ENCODE assay signal across 17 cellular contexts in genomic region chr10:23459323-23459939, GRCh38. TPM values are rescaled to one million over a fixed set of nuclear protein-coding genes. Genes with fewer than 3 reads are reported as not detected.
DNase-seq lines count a peak whose midpoint lies in the region; ATAC-seq and TF ChIP-seq lines count a peak whose summit lies in the region.
"Had no signal": no experiment of that assay in that cellular context is flagged by ENCODE, and none has a peak within 500 bp of the region (broad histone marks: within the 10 kb centered on the region; RNA-seq: fewer than 3 reads in every experiment).

No MANE protein-coding gene starts in this region.

- peaks cover 36% of the 10 kb centered on the region for H3K4me1 Mint-ChIP-seq in stimulated activated memory B cell treated with anti-CD40 and anti-IgM and Interleukin-4, amounts not matched to agents 10 μg/mL and 1 μg/mL and 100 μg/mL, for 72 hours

- TF ChIP-seq CTCF in HEK293 (tag by site-specific recombination; IDR thresholded peaks at IDR 0.05) (no peak), foreskin keratinocyte (conservative IDR thresholded peaks at IDR 0.05) (no peak)

- H3K4me3 ChIP-seq in HEK293 (ENCODE audit: low read depth, low read length) = no peak overlapping the region
- H3K4me3 ChIP-seq: GM23248 had no signal

- no peaks in the 10 kb centered on the region for H3K27me3 Mint-ChIP-seq in stimulated activated memory B cell treated with anti-CD40 and anti-IgM and Interleukin-4, amounts not matched to agents 10 μg/mL and 1 μg/mL and 100 μg/mL, for 72 hours

- peaks cover 13% of the 10 kb centered on the region for H3K36me3 Mint-ChIP-seq in stimulated activated memory B cell treated with anti-CD40 and anti-IgM and Interleukin-4, amounts not matched to agents 10 μg/mL and 1 μg/mL and 100 μg/mL, for 72 hours

- CTCF ChIA-PET in HEK293 (lab: Yijun Ruan, JAX) = no interaction called here

- no peaks in the 10 kb centered on the region for H3K36me3 ChIP-seq in HEK293 (ENCODE audit: control insufficient read depth in 2 of 2, insufficient read depth in 1 of 2, low read length in 2 of 2)

- peak overlapping the region; percentile 54 for H3K27ac Mint-ChIP-seq in stimulated activated memory B cell treated with anti-CD40 and anti-IgM and Interleukin-4, amounts not matched to agents 10 μg/mL and 1 μg/mL and 100 μg/mL, for 72 hours

- DNase-seq in RPMI7951 (ENCODE audit: low read depth) (peak; percentile 33), foreskin keratinocyte (peak in 1 of 2 donors; percentile 25), GDM1 (lab: John Stamatoyannopoulos, UW) (no peak)
- no peak for DNase-seq in activated CD4-positive, alpha-beta T cell treated with anti-CD3 and anti-CD28 coated beads for 48 hours
- DNase-seq: AML-193, DMS 273 treated with DMSO at 0.1 percent for 48 hours, GF-D8, GM23248, NCI-H1105, NCI-H187, NCI-H345, NCI-H524 treated with DMSO at 0.1 percent for 48 hours, PC-3 had no signal

- H3K9me3 ChIP-seq in HEK293 (ENCODE audit: control insufficient read depth, insufficient read depth, low read depth, low read length) = no peaks in the 10 kb centered on the region

- H3K4me3 Mint-ChIP-seq in stimulated activated memory B cell treated with anti-CD40 and anti-IgM and Interleukin-4, amounts not matched to agents 10 μg/mL and 1 μg/mL and 100 μg/mL, for 72 hours = no peak overlapping the region

- ATAC-seq in foreskin keratinocyte (peak; percentile 75), HG03280 (IDR thresholded peaks at IDR 0.05; ENCODE audit: unreplicated experiment) (no peak)
- no peak for ATAC-seq in stimulated activated memory B cell treated with anti-CD40 and anti-IgM and Interleukin-4, amounts not matched to agents 10 μg/mL and 1 μg/mL and 100 μg/mL, for 72 hours
- ATAC-seq: HCT116, PC-3 had no signal

- no peaks in the 10 kb centered on the region for H3K27me3 ChIP-seq in foreskin keratinocyte

- no peak overlapping the region for H3K27ac ChIP-seq in HEK293 (ENCODE audit: extremely low read depth, low read depth, low read length)
- no peak overlapping the region for H3K27ac ChIP-seq in foreskin keratinocyte
- H3K27ac ChIP-seq: GM23248 had no signal

- POLR2A ChIA-PET in HEK293 (lab: Yijun Ruan, JAX) = no interaction called here

- H3K4me1 ChIP-seq in HEK293 (ENCODE audit: control insufficient read depth, insufficient read depth, low read length) (no peaks in the 10 kb centered on the region), foreskin keratinocyte (no peaks in the 10 kb centered on the region)

- H3K9me3 Mint-ChIP-seq in stimulated activated memory B cell treated with anti-CD40 and anti-IgM and Interleukin-4, amounts not matched to agents 10 μg/mL and 1 μg/mL and 100 μg/mL, for 72 hours = no peaks in the 10 kb centered on the region

TF ChIP-seq in HEK293, 187 proteins besides CTCF, POLR2A, EP300 and RAD21:
- TF ChIP-seq ZNF645 (tag by site-specific recombination; IDR thresholded peaks at IDR 0.05) (no peak), PRDM10 (tag by site-specific recombination; IDR thresholded peaks at IDR 0.05) (peak; percentile 64), ZNF843 (tag by site-specific recombination; IDR thresholded peaks at IDR 0.05) (no peak), ZNF624 (tag by site-specific recombination; IDR thresholded peaks at IDR 0.05) (no peak), ZNF555 (tag by site-specific recombination; conservative IDR thresholded peaks at IDR 0.05) (no peak)

RNA-seq across cellular contexts. Expression of gene OTUD1, which starts 20.6 kb away (rescaled TPM):
- total RNA-seq in RPMI7951 (2014; rRNA removed; shearing (Covaris generic)) = 3.4 and 3.7 TPM in 2 replicates
- total RNA-seq in foreskin keratinocyte = 5.5 and 7.6 TPM in 2 replicates
- 3.0 and 4.5 TPM in 2 replicates for polyA plus RNA-seq in foreskin keratinocyte
